ENCODE assay signal across 10 cellular contexts in genomic region chr6:37868447-37868825, GRCh38. TPM values are rescaled to one million over a fixed set of nuclear protein-coding genes. Genes with fewer than 3 reads are reported as not detected.
DNase-seq lines count a peak whose midpoint lies in the region; ATAC-seq and TF ChIP-seq lines count a peak whose summit lies in the region.
"Had no signal": no experiment of that assay in that cellular context is flagged by ENCODE, and none has a peak within 500 bp of the region (broad histone marks: within the 10 kb centered on the region; RNA-seq: fewer than 3 reads in every experiment).

No MANE protein-coding gene starts in this region.

- H2BK12ac ChIP-seq in trophoblast cell (ENCODE audit: low read length): no peak overlapping the region

- H3K4me3 ChIP-seq in Panc1 (ENCODE audit: low read depth in 2 of 2, low read length in 2 of 2): no peak overlapping the region
- peak overlapping the region; percentile 1 for H3K4me3 ChIP-seq in endocrine pancreas (ENCODE audit: control insufficient read depth, insufficient read depth, low read length)
- H3K4me3 ChIP-seq in trophoblast cell (ENCODE audit: low read depth, low read length): no peak overlapping the region

- TF ChIP-seq CTCF in Panc1 (IDR thresholded peaks at IDR 0.05): no peak

- BruUV-seq in Panc1 (replicated peaks; lab: Mats Ljungman, UMichigan): no TSS peak

- H2BK5ac ChIP-seq in trophoblast cell (ENCODE audit: low read depth, low read length, poor library complexity): no peak overlapping the region

- H3K4me1 ChIP-seq in Panc1 (ENCODE audit: control insufficient read depth, insufficient read depth, low read length): peaks cover 20% of the 10 kb centered on the region
- H3K4me1 ChIP-seq in endocrine pancreas (ENCODE audit: control insufficient read depth, insufficient read depth, low read length): peaks cover 34% of the 10 kb centered on the region
- H3K4me1 ChIP-seq in trophoblast cell (ENCODE audit: control insufficient read depth in 1 of 2, insufficient read depth in 2 of 2, low read length in 2 of 2): peaks cover 0 to 1% of the 10 kb centered on the region in 2 experiments

- POLR2A ChIA-PET in Panc1 (lab: Charles Lee): no interaction called here

- H4K8ac ChIP-seq in trophoblast cell (ENCODE audit: low read depth, low read length): no peak overlapping the region

- H3K9ac ChIP-seq in endocrine pancreas (ENCODE audit: control insufficient read depth, insufficient read depth, low read length): no peak overlapping the region
- no peak overlapping the region for H3K9ac ChIP-seq in trophoblast cell (ENCODE audit: low read length)

- H4K91ac ChIP-seq in trophoblast cell (ENCODE audit: low read depth, low read length): no peak overlapping the region

- peak overlapping the region; percentile 1 for H3K4ac ChIP-seq in trophoblast cell (ENCODE audit: low read depth, low read length)

- DNase-seq in GM04504 (ENCODE audit: low read depth): peak; percentile 28
- no peak for DNase-seq in Panc1 (ENCODE audit: low read depth, low spot score)
- peak in 1 of 2 donors; percentile 73 for DNase-seq in trophoblast cell
- DNase-seq in NCI-H1436 (lab: John Stamatoyannopoulos, UW): no peak
- DNase-seq: effector CD8-positive, alpha-beta T cell; NCI-H146; stimulated activated CD4-positive, alpha-beta T cell treated with anti-CD3 and anti-CD28 coated beads, Interleukin-4, amount 100 ng/mL, for 4 hours had no signal

- H3K9me3 ChIP-seq in Panc1 (ENCODE audit: control insufficient read depth, insufficient read depth, low read depth, low read length) (no peaks in the 10 kb centered on the region), endocrine pancreas (ENCODE audit: control insufficient read depth, low read length) (no peaks in the 10 kb centered on the region), trophoblast cell (ENCODE audit: insufficient read depth, low read depth, low read length) (no peaks in the 10 kb centered on the region)

- H2BK120ac ChIP-seq in trophoblast cell (ENCODE audit: insufficient read depth, low read length, poor library complexity): no peak overlapping the region

- H3K18ac ChIP-seq in trophoblast cell (ENCODE audit: low read length): no peak overlapping the region

- no peaks in the 10 kb centered on the region for H3K27me3 ChIP-seq in Panc1 (ENCODE audit: control insufficient read depth, insufficient read depth, low read length)
- H3K27me3 ChIP-seq in endocrine pancreas (ENCODE audit: control insufficient read depth, insufficient read depth, low read length): no peaks in the 10 kb centered on the region
- H3K27me3 ChIP-seq in trophoblast cell (ENCODE audit: insufficient read depth, low read length): no peaks in the 10 kb centered on the region

- H2AK5ac ChIP-seq in trophoblast cell (ENCODE audit: low read length): no peak overlapping the region

- CTCF ChIA-PET in Panc1 (lab: Charles Lee): no interaction called here

- peaks cover 6% of the 10 kb centered on the region for H3K79me2 ChIP-seq in trophoblast cell (ENCODE audit: control insufficient read depth, insufficient read depth, low read length, poor library complexity)

- intact Hi-C loops in Panc1 (cut with micrococcal nuclease; ENCODE audit: unreplicated experiment): no loop called here

- no CpG with 5 or more reads among the region's 4 CpGs for WGBS in trophoblast cell (ENCODE audit: extremely low coverage, insufficient coverage, insufficient read length)

- no peak overlapping the region for H4K12ac ChIP-seq in trophoblast cell (ENCODE audit: low read depth, low read length)

- no peak overlapping the region for H3K23ac ChIP-seq in trophoblast cell (ENCODE audit: low read length)

- H3K27ac ChIP-seq in Panc1 (ENCODE audit: low read length) (no peak overlapping the region), trophoblast cell (ENCODE audit: low read depth, low read length) (no peak overlapping the region)

- H3K36me3 ChIP-seq in Panc1 (ENCODE audit: control insufficient read depth, insufficient read depth, low read length) (no peaks in the 10 kb centered on the region), endocrine pancreas (ENCODE audit: control insufficient read depth, insufficient read depth, low read length) (no peaks in the 10 kb centered on the region), trophoblast cell (ENCODE audit: control insufficient read depth in 1 of 2, insufficient read depth in 2 of 2, low read length in 2 of 2) (no peaks in the 10 kb centered on the region)

- no peak overlapping the region for H2AFZ ChIP-seq in trophoblast cell (ENCODE audit: insufficient read depth, low read length, poor library complexity)

- H3K4me2 ChIP-seq in trophoblast cell (ENCODE audit: low read length): no peak overlapping the region

- no peaks in the 10 kb centered on the region for H3K79me1 ChIP-seq in trophoblast cell (ENCODE audit: low read length)

- in situ Hi-C loops in Panc1 (cut with HindIII; ENCODE audit: low pct_unique_long_range_greater_than_20kb, low sequenced_read_pairs): no loop called here

- no peak overlapping the region for H3K14ac ChIP-seq in trophoblast cell (ENCODE audit: low read length)

- ATAC-seq in Panc1 (peak; percentile 74), GM19452 (IDR thresholded peaks at IDR 0.05; ENCODE audit: unreplicated experiment) (no peak), HG03045 (IDR thresholded peaks at IDR 0.05; ENCODE audit: unreplicated experiment) (no peak)

RNA-seq across cellular contexts. Expression of gene ZFAND3, which starts 48.9 kb away (rescaled TPM):
- total RNA-seq in Panc1 (2021; ENCODE audit: unreplicated experiment): 95.9 TPM
- 86.1 TPM for polyA plus RNA-seq in Panc1 (2012; ENCODE audit: insufficient read length)
- polyA plus RNA-seq in trophoblast cell (2013): 79.8 and 81.0 TPM in 2 replicates
